8 cellular contexts compared by ENCODE assay signal in genomic region chr21:15894596-15894995, GRCh38.
DNase-seq lines count a peak whose midpoint lies in the region; ATAC-seq and TF ChIP-seq lines count a peak whose summit lies in the region.

No MANE protein-coding gene starts in this region.

- H4K5ac ChIP-seq in mesendoderm (ENCODE audit: low read length) = no peak overlapping the region

- H3K27ac ChIP-seq in breast epithelium = no peak overlapping the region
- no peak overlapping the region for H3K27ac ChIP-seq in upper lobe of right lung
- H3K27ac ChIP-seq in mesendoderm (ENCODE audit: low read depth, low read length) = no peak overlapping the region

- H3K4me3 Mint-ChIP-seq in MCF 10A (ENCODE audit: unreplicated experiment) (no peak overlapping the region), immature natural killer cell (no peak overlapping the region)
- H3K4me3 Mint-ChIP-seq in T-helper 2 cell treated with Interferon-gamma antibody and Interleukin-4, amounts not matched to agents 5 μg/mL and 100 μg/mL, for 36 hours = no peak overlapping the region

- H3K27me3 Mint-ChIP-seq in MCF 10A (ENCODE audit: insufficient read depth, unreplicated experiment) = no peaks in the 10 kb centered on the region
- peaks cover 0 to 7% (median 3%) of the 10 kb centered on the region in 3 donors for H3K27me3 Mint-ChIP-seq in immature natural killer cell (ENCODE audit: low read depth in 3 of 3)
- no peaks in the 10 kb centered on the region for H3K27me3 Mint-ChIP-seq in T-helper 2 cell treated with Interferon-gamma antibody and Interleukin-4, amounts not matched to agents 5 μg/mL and 100 μg/mL, for 36 hours (ENCODE audit: low read depth)

- H2BK15ac ChIP-seq in mesendoderm (replicated peaks; ENCODE audit: low read depth) = no peak overlapping the region

- H2BK120ac ChIP-seq in mesendoderm (ENCODE audit: low read depth, low read length) = no peak overlapping the region

- POLR2A ChIA-PET in MCF 10A (lab: Yijun Ruan, JAX) = no interaction called here

- H3K36me3 Mint-ChIP-seq in MCF 10A (ENCODE audit: insufficient read depth, unreplicated experiment) (peaks cover 68% of the 10 kb centered on the region), immature natural killer cell (peaks cover 0 to 5% (median 4%) of the 10 kb centered on the region in 3 donors)
- no peaks in the 10 kb centered on the region for H3K36me3 Mint-ChIP-seq in T-helper 2 cell treated with Interferon-gamma antibody and Interleukin-4, amounts not matched to agents 5 μg/mL and 100 μg/mL, for 36 hours (ENCODE audit: low read depth)

- no peak overlapping the region for H3K23ac ChIP-seq in mesendoderm (ENCODE audit: low read length)

- intact Hi-C loops in MCF 10A (cut with micrococcal nuclease) (no loop called here), breast epithelium (cut with DNase I; ENCODE audit: low total_unique reads) (no loop called here), upper lobe of right lung (cut with DNase I) (no loop called here)

- no peak overlapping the region for H3K27ac Mint-ChIP-seq in MCF 10A (ENCODE audit: low read depth, unreplicated experiment)
- no peak overlapping the region for H3K27ac Mint-ChIP-seq in immature natural killer cell
- no peak overlapping the region for H3K27ac Mint-ChIP-seq in T-helper 2 cell treated with Interferon-gamma antibody and Interleukin-4, amounts not matched to agents 5 μg/mL and 100 μg/mL, for 36 hours

- TF ChIP-seq CTCF in MCF 10A (IDR thresholded peaks at IDR 0.05; ENCODE audit: unreplicated experiment) = peak; percentile 31
- TF ChIP-seq CTCF in breast epithelium (IDR thresholded peaks at IDR 0.05) = peak in 1 of 3 donors; percentile 27
- peak; percentile 31 for TF ChIP-seq CTCF in fibroblast of villous mesenchyme (IDR thresholded peaks at IDR 0.05; ENCODE audit: insufficient read depth, low read depth, low read length)
- peak; percentile 42 for TF ChIP-seq CTCF in upper lobe of right lung (IDR thresholded peaks at IDR 0.05)

- no peak overlapping the region for H3K56ac ChIP-seq in mesendoderm (ENCODE audit: low read length)

- H3K9ac ChIP-seq in mesendoderm (ENCODE audit: low read length) = no peak overlapping the region

- no peak overlapping the region for H3K18ac ChIP-seq in mesendoderm (ENCODE audit: low read length)

- no peaks in the 10 kb centered on the region for H3K79me1 ChIP-seq in mesendoderm (ENCODE audit: low read length)

- no peak overlapping the region for H3K4me2 ChIP-seq in mesendoderm (ENCODE audit: low read length)

- H3K27me3 ChIP-seq in breast epithelium (no peaks in the 10 kb centered on the region), upper lobe of right lung (no peaks in the 10 kb centered on the region), mesendoderm (ENCODE audit: insufficient read depth, low read length, poor library complexity) (no peaks in the 10 kb centered on the region)

- no peak overlapping the region for H4K8ac ChIP-seq in mesendoderm (ENCODE audit: low read depth, low read length)

- H2AK5ac ChIP-seq in mesendoderm (ENCODE audit: low read length) = no peak overlapping the region

- no peaks in the 10 kb centered on the region for H3K4me1 Mint-ChIP-seq in MCF 10A (ENCODE audit: insufficient read depth, unreplicated experiment)
- H3K4me1 Mint-ChIP-seq in immature natural killer cell = no peaks in the 10 kb centered on the region
- H3K4me1 Mint-ChIP-seq in T-helper 2 cell treated with Interferon-gamma antibody and Interleukin-4, amounts not matched to agents 5 μg/mL and 100 μg/mL, for 36 hours (ENCODE audit: low read depth) = no peaks in the 10 kb centered on the region

- H3K36me3 ChIP-seq in breast epithelium (no peaks in the 10 kb centered on the region), upper lobe of right lung (no peaks in the 10 kb centered on the region), mesendoderm (ENCODE audit: control insufficient read depth, insufficient read depth, low read length) (no peaks in the 10 kb centered on the region)

- TF ChIP-seq POLR2A in breast epithelium (IDR thresholded peaks at IDR 0.05) = no peak

- CTCF ChIA-PET in MCF 10A (lab: Yijun Ruan, JAX) = interaction anchor here (0.6 kb wide), 3 partner anchors 19 to 1385 kb away, joined by 3 read pairs; no protein-coding TSS in a partner anchor

- no peak overlapping the region for H3K4me3 ChIP-seq in breast epithelium
- H3K4me3 ChIP-seq in fibroblast of villous mesenchyme (ENCODE audit: low read depth, low read length) = no peak overlapping the region
- H3K4me3 ChIP-seq in upper lobe of right lung = no peak overlapping the region
- H3K4me3 ChIP-seq in mesendoderm (ENCODE audit: low read length) = no peak overlapping the region

- H3K4ac ChIP-seq in mesendoderm (ENCODE audit: low read depth, low read length) = no peak overlapping the region

- no TSS peak for BruUV-seq in MCF 10A (replicated peaks; lab: Mats Ljungman, UMichigan)

- no peak overlapping the region for H2BK5ac ChIP-seq in mesendoderm (ENCODE audit: low read length)

- H3K9me3 ChIP-seq in breast epithelium (no peaks in the 10 kb centered on the region), upper lobe of right lung (no peaks in the 10 kb centered on the region)

- H3K9me3 Mint-ChIP-seq in MCF 10A (ENCODE audit: unreplicated experiment) (peaks cover 30% of the 10 kb centered on the region), immature natural killer cell (peaks cover 3 to 21% (median 13%) of the 10 kb centered on the region in 6 donors)
- H3K9me3 Mint-ChIP-seq in T-helper 2 cell treated with Interferon-gamma antibody and Interleukin-4, amounts not matched to agents 5 μg/mL and 100 μg/mL, for 36 hours = peaks cover 14% of the 10 kb centered on the region

- no peaks in the 10 kb centered on the region for H3K79me2 ChIP-seq in mesendoderm (ENCODE audit: control insufficient read depth, insufficient read depth, low read length)

- no peak for ATAC-seq in upper lobe of right lung

- H3K4me1 ChIP-seq in breast epithelium = no peaks in the 10 kb centered on the region
- H3K4me1 ChIP-seq in upper lobe of right lung = no peaks in the 10 kb centered on the region
- no peaks in the 10 kb centered on the region for H3K4me1 ChIP-seq in mesendoderm (ENCODE audit: control insufficient read depth, low read depth, low read length)

- DNase-seq in MCF 10A (ENCODE audit: unreplicated experiment) = no peak
- no peak for DNase-seq in breast epithelium (ENCODE audit: low spot score in 2 of 2)
- peak; percentile 29 for DNase-seq in RKO (ENCODE audit: low spot score)
- DNase-seq in fibroblast of villous mesenchyme (ENCODE audit: low read depth) = peak; percentile 38
- DNase-seq in upper lobe of right lung = no peak
- no peak for DNase-seq in immature natural killer cell
- DNase-seq in mesendoderm = no peak
- DNase-seq in T-helper 2 cell treated with Interferon-gamma antibody and Interleukin-4, amounts not matched to agents 5 μg/mL and 100 μg/mL, for 36 hours (ENCODE audit: low spot score) = no peak

Comparison
In these comparisons a context has a peak if more than half of its experiments do, and no peak if none do; other contexts are left out.
1. DNase-seq: peak in RKO (single experiment) and fibroblast of villous mesenchyme (single experiment); none in MCF 10A (single experiment), breast epithelium (0 of 2), upper lobe of right lung (single experiment), immature natural killer cell (0 of 3), mesendoderm (single experiment) and T-helper 2 cell treated with Interferon-gamma antibody and Interleukin-4, amounts not matched to agents 5 μg/mL and 100 μg/mL, for 36 hours (single experiment).